8 cellular contexts compared by ENCODE assay signal in genomic region chr16:89599451-89599858, GRCh38. TPM values are rescaled to one million over a fixed set of nuclear protein-coding genes. Genes with fewer than 3 reads are reported as not detected.
DNase-seq lines count a peak whose midpoint lies in the region; ATAC-seq, FAIRE-seq and TF ChIP-seq lines count a peak whose summit lies in the region.

No MANE protein-coding gene starts in this region.

- DNase-seq in D721Med (ENCODE audit: insufficient read length, low spot score) (no peak), HEK293T (ENCODE audit: extremely low spot score) (peak; percentile 47), UCSD-AML1 (lab: John Stamatoyannopoulos, UW; ENCODE audit: unreplicated experiment) (peak; percentile 61), kidney epithelial cell (ENCODE audit: low read depth) (no peak), cerebellar nuclear complex (lab: John Stamatoyannopoulos, UW) (no peak), middle frontal gyrus (ENCODE audit: extremely low spot score, low spot score) (no peak)

- CTCF ChIA-PET in HEK293T (lab: Yijun Ruan, JAX) = interaction anchor here (0.6 kb wide), 2 partner anchors 16 to 196 kb away, joined by 3 to 4 read pairs; no protein-coding TSS in a partner anchor

- no peak overlapping the region for H3K4me3 ChIP-seq in kidney epithelial cell (ENCODE audit: low read depth, low read length)

- no peak for FAIRE-seq in D721Med (lab: Jason Lieb, UNC)

- no peaks in the 10 kb centered on the region for H3K27me3 ChIP-seq in kidney epithelial cell (ENCODE audit: control insufficient read depth, insufficient read depth, low read length)

- no peak for ATAC-seq in HG03439 (IDR thresholded peaks at IDR 0.05; ENCODE audit: unreplicated experiment)
- ATAC-seq in HG03354 (IDR thresholded peaks at IDR 0.05; ENCODE audit: poor library complexity, severe bottlenecking, unreplicated experiment) = no peak

- no peaks in the 10 kb centered on the region for H3K36me3 ChIP-seq in kidney epithelial cell (ENCODE audit: control insufficient read depth, insufficient read depth, low read length)

- POLR2A ChIA-PET in HEK293T (lab: Yijun Ruan, JAX) = interaction anchor here (1.3 kb wide), 1 partner anchor 38 kb away, joined by 5 read pairs; no protein-coding TSS in a partner anchor

- TF ChIP-seq CTCF in D721Med (IDR thresholded peaks at IDR 0.05; ENCODE audit: insufficient read depth, missing control alignments) (peak; percentile 31), kidney epithelial cell (IDR thresholded peaks at IDR 0.05; ENCODE audit: insufficient read depth, low read length, poor library complexity, severe bottlenecking) (peak; percentile 64)

TF ChIP-seq in HEK293T, 16 proteins besides CTCF, POLR2A, EP300 and RAD21:
- no peak for TF ChIP-seq FOXA1 (IDR thresholded peaks at IDR 0.05)

RNA-seq across cellular contexts. Expression of gene DPEP1, which starts 14.0 kb away (rescaled TPM):
- 1.2 and 3.1 TPM in 2 replicates for total RNA-seq in kidney epithelial cell

RNA-seq across cellular contexts. Expression of gene CPNE7, which starts 23.9 kb away (rescaled TPM):
- total RNA-seq in kidney epithelial cell = 11.5 and 11.6 TPM in 2 replicates

RNA-seq across cellular contexts. Expression of gene RPL13, which starts 39.0 kb away (rescaled TPM):
- 11,644 and 17,833 TPM in 2 replicates for total RNA-seq in kidney epithelial cell

RNA-seq across cellular contexts. Expression of gene CHMP1A, which starts 58.1 kb away (rescaled TPM):
- total RNA-seq in kidney epithelial cell = 96.8 and 126 TPM in 2 replicates

RNA-seq across cellular contexts. Expression of gene SPATA33, which starts 58.2 kb away (rescaled TPM):
- 6.6 and 10.0 TPM in 2 replicates for total RNA-seq in kidney epithelial cell

Comparison
In these comparisons a context has a peak if more than half of its experiments do, and no peak if none do; other contexts are left out.
1. DNase-seq: peak in HEK293T (single experiment) and UCSD-AML1 (single experiment); none in D721Med (single experiment), kidney epithelial cell (single experiment), cerebellar nuclear complex (0 of 2) and middle frontal gyrus (single experiment).